1 cellular context compared by ENCODE assay signal in the genomic region with DNA sequence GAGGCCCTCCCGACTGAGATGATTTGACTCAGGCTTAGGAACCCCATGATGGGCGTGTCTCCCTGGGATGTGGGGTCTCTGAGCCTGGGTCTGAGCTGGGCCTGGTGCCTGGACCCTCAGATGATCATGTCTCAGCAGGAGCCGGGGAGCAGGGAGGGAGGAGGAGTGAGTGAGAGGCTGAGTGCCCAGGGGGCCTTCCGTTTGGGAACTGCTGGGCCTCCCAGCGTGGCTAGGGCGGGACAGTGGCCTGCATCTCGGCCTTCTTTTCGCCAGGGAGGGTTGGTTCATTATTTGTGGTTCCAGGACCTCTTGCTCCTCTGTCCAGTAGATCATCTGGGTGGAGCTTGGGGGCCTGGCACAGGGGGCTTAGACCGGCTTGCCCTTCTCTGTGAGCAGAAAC.
TF ChIP-seq lines count a peak whose summit lies in the region.

No MANE protein-coding gene starts in this region.

TF ChIP-seq in GM23338, 12 proteins besides CTCF, POLR2A, EP300 and RAD21 (continued from another document):
- TF ChIP-seq ZNF462 (CRISPR knock-in tag; IDR thresholded peaks at IDR 0.05) (no peak), STAT1 (IDR thresholded peaks at IDR 0.05; ENCODE audit: unreplicated experiment) (no peak)
- TF ChIP-seq, protein P1, sequence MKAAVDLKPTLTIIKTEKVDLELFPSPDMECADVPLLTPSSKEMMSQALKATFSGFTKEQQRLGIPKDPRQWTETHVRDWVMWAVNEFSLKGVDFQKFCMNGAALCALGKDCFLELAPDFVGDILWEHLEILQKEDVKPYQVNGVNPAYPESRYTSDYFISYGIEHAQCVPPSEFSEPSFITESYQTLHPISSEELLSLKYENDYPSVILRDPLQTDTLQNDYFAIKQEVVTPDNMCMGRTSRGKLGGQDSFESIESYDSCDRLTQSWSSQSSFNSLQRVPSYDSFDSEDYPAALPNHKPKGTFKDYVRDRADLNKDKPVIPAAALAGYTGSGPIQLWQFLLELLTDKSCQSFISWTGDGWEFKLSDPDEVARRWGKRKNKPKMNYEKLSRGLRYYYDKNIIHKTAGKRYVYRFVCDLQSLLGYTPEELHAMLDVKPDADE (IDR thresholded peaks at IDR 0.05), result no peak
